15 cellular contexts compared by ENCODE assay signal in genomic region chr12:54051081-54051912, GRCh38. TPM values are rescaled to one million over a fixed set of nuclear protein-coding genes. Genes with fewer than 3 reads are reported as not detected.
DNase-seq lines count a peak whose midpoint lies in the region; ATAC-seq and TF ChIP-seq lines count a peak whose summit lies in the region.
"Had no signal": no experiment of that assay in that cellular context is flagged by ENCODE, and none has a peak within 500 bp of the region (broad histone marks: within the 10 kb centered on the region; RNA-seq: fewer than 3 reads in every experiment).

No MANE protein-coding gene starts in this region.

- H3K27ac Mint-ChIP-seq in CD8-positive, alpha-beta memory T cell: peak overlapping the region in 4 of 8 donors; percentile 28 to 47 (median 43)
- H3K27ac Mint-ChIP-seq in endodermal cell (no peak overlapping the region), nephron (peak overlapping the region; percentile 79 to 93 (median 90))
- H3K27ac Mint-ChIP-seq: T-cell had no signal

- H3K9me2 ChIP-seq in OCI-LY1 (ENCODE audit: low read depth, low read length): no peaks in the 10 kb centered on the region

- no peak overlapping the region for H3K4me3 ChIP-seq in CD8-positive, alpha-beta memory T cell (ENCODE audit: low read length)
- H3K4me3 ChIP-seq in OCI-LY1 (ENCODE audit: low read depth, low read length, poor library complexity, severe bottlenecking) (no peak overlapping the region), endodermal cell (ENCODE audit: low read length) (no peak overlapping the region), lower leg skin (ENCODE audit: low read depth, poor library complexity, severe bottlenecking) (no peak overlapping the region)
- H3K4me3 ChIP-seq: MG63 had no signal

- TF ChIP-seq POLR2A in lower leg skin (IDR thresholded peaks at IDR 0.05): no peak

- H3K27me3 ChIP-seq in CD8-positive, alpha-beta memory T cell (ENCODE audit: insufficient read depth, low read length, poor library complexity, severe bottlenecking): peaks cover 75% of the 10 kb centered on the region
- no peaks in the 10 kb centered on the region for H3K27me3 ChIP-seq in OCI-LY1 (ENCODE audit: insufficient read depth, low read length)
- H3K27me3 ChIP-seq in endodermal cell (ENCODE audit: control insufficient read depth, insufficient read depth, low read length, poor library complexity, severe bottlenecking): peaks cover 100% of the 10 kb centered on the region
- H3K27me3 ChIP-seq: MG63 had no signal

- H3K79me2 ChIP-seq in OCI-LY1 (ENCODE audit: insufficient read depth, low read length): no peaks in the 10 kb centered on the region

- DNase-seq in CD8-positive, alpha-beta memory T cell: no peak
- DNase-seq in endodermal cell: peak; percentile 65
- no peak for DNase-seq in lower leg skin (ENCODE audit: low spot score in 2 of 2)
- DNase-seq in activated CD4-positive, alpha-beta T cell treated with anti-CD3 and anti-CD28 coated beads, Interleukin-2, amount 50 U/mL, for 1 hour: no peak
- DNase-seq: central memory CD4-positive, alpha-beta T cell; MG63; OCI-M1; stimulated activated CD4-positive, alpha-beta T cell treated with anti-CD3 and anti-CD28 coated beads, Interleukin-2, amount 100 ng/mL, for 24 hours; T-cell had no signal

- H3K4me3 Mint-ChIP-seq in CD8-positive, alpha-beta memory T cell: peak overlapping the region in 4 of 7 donors; percentile 5 to 76 (median 62)
- H3K4me3 Mint-ChIP-seq in endodermal cell: no peak overlapping the region
- peak overlapping the region; percentile 62 to 83 (median 69) for H3K4me3 Mint-ChIP-seq in nephron

- H4K20me1 ChIP-seq in OCI-LY1 (ENCODE audit: insufficient read depth, low read length): no peaks in the 10 kb centered on the region

- intact Hi-C loops in lower leg skin (cut with DNase I; ENCODE audit: low total_unique reads): no loop called here

- POLR2A ChIA-PET in CD8-positive, alpha-beta memory T cell (lab: Charles Lee): no interaction called here

- WGBS in endodermal cell (ENCODE audit: insufficient coverage in 1 of 2, insufficient read length in 1 of 2), 2 experiments: 14 to 16% methylated on average over 4 to 11 of the region's 11 CpGs
- WGBS in lower leg skin, 2 donors: 41 to 51% methylated on average over 11 of the region's 11 CpGs

- peaks cover 54% of the 10 kb centered on the region for H3K4me1 ChIP-seq in CD8-positive, alpha-beta memory T cell (ENCODE audit: insufficient read depth, low read length)
- H3K4me1 ChIP-seq in OCI-LY1 (ENCODE audit: insufficient read depth, low read length, severe bottlenecking) (peaks cover 31% of the 10 kb centered on the region), endodermal cell (ENCODE audit: control insufficient read depth, insufficient read depth, low read length) (no peaks in the 10 kb centered on the region)

- peaks cover 32 to 66% (median 50%) of the 10 kb centered on the region in 3 donors for H3K4me1 Mint-ChIP-seq in CD8-positive, alpha-beta memory T cell
- H3K4me1 Mint-ChIP-seq in endodermal cell (peaks cover 7% of the 10 kb centered on the region), nephron (peaks cover 85% of the 10 kb centered on the region)

- H3K9ac ChIP-seq in OCI-LY1 (ENCODE audit: low read length) (no peak overlapping the region), endodermal cell (ENCODE audit: extremely low read depth, low read length, poor library complexity, severe bottlenecking) (no peak overlapping the region)

- H3K9me3 ChIP-seq in CD8-positive, alpha-beta memory T cell (ENCODE audit: low read length): no peaks in the 10 kb centered on the region
- H3K9me3 ChIP-seq in OCI-LY1 (ENCODE audit: low read length): no peaks in the 10 kb centered on the region
- no peaks in the 10 kb centered on the region for H3K9me3 ChIP-seq in endodermal cell (ENCODE audit: control insufficient read depth, low read length)
- H3K9me3 ChIP-seq: MG63 had no signal

- H3F3A ChIP-seq in OCI-LY1 (ENCODE audit: insufficient read depth, low read length): no peaks in the 10 kb centered on the region

- H3K27me3 Mint-ChIP-seq in CD8-positive, alpha-beta memory T cell: peaks cover 49 to 89% of the 10 kb centered on the region in 2 donors
- H3K27me3 Mint-ChIP-seq in endodermal cell (ENCODE audit: insufficient read depth): peaks cover 100% of the 10 kb centered on the region
- peaks cover 39% of the 10 kb centered on the region for H3K27me3 Mint-ChIP-seq in nephron (ENCODE audit: low read depth)

- H3K36me3 ChIP-seq in CD8-positive, alpha-beta memory T cell (ENCODE audit: insufficient read depth, low read length): no peaks in the 10 kb centered on the region
- H3K36me3 ChIP-seq in OCI-LY1 (ENCODE audit: insufficient read depth, low read length) (no peaks in the 10 kb centered on the region), endodermal cell (ENCODE audit: control insufficient read depth, insufficient read depth, low read length) (no peaks in the 10 kb centered on the region)
- H3K36me3 ChIP-seq: MG63 had no signal

- ATAC-seq in GM19328 (IDR thresholded peaks at IDR 0.05; ENCODE audit: unreplicated experiment) (no peak), GM18858 (IDR thresholded peaks at IDR 0.05; ENCODE audit: unreplicated experiment) (no peak)
- ATAC-seq: T-cell had no signal

- peak overlapping the region; percentile 81; the same call in 1 of the 2 replicates for H3K4me2 ChIP-seq in OCI-LY1 (ENCODE audit: low read length)

- no peak overlapping the region for H3K27ac ChIP-seq in CD8-positive, alpha-beta memory T cell (ENCODE audit: low read depth, low read length)
- H3K27ac ChIP-seq in OCI-LY1 (ENCODE audit: low read depth, low read length, poor library complexity, severe bottlenecking) (no peak overlapping the region), endodermal cell (ENCODE audit: low read depth, low read length) (no peak overlapping the region)
- H3K27ac ChIP-seq: epithelial cell of prostate had no signal

- H2AFZ ChIP-seq in OCI-LY1 (ENCODE audit: low read length): no peak overlapping the region

- H3K9me3 Mint-ChIP-seq in CD8-positive, alpha-beta memory T cell: no peaks in the 10 kb centered on the region
- H3K9me3 Mint-ChIP-seq in endodermal cell (no peaks in the 10 kb centered on the region), nephron (no peaks in the 10 kb centered on the region)
- H3K9me3 Mint-ChIP-seq: T-cell had no signal

- TF ChIP-seq CTCF in OCI-LY1 (IDR thresholded peaks at IDR 0.05; ENCODE audit: low read length) (no peak), endodermal cell (conservative IDR thresholded peaks at IDR 0.05) (no peak), nephron (IDR thresholded peaks at IDR 0.05; ENCODE audit: unreplicated experiment in 3 of 3) (no peak), lower leg skin (IDR thresholded peaks at IDR 0.05) (no peak)

- CTCF ChIA-PET in CD8-positive, alpha-beta memory T cell (lab: Charles Lee): interaction anchor here (1.0 to 1.3 kb wide), 2 partner anchors 150 to 153 kb away, joined by 3 read pairs; no protein-coding TSS in a partner anchor

- peaks cover 0 to 9% (median 0%) of the 10 kb centered on the region in 3 donors for H3K36me3 Mint-ChIP-seq in CD8-positive, alpha-beta memory T cell
- H3K36me3 Mint-ChIP-seq in endodermal cell (ENCODE audit: low read depth) (no peaks in the 10 kb centered on the region), nephron (ENCODE audit: low read depth) (peaks cover 23% of the 10 kb centered on the region)
- H3K36me3 Mint-ChIP-seq: T-cell had no signal

RNA-seq across cellular contexts. Expression of gene HOXC4, which starts 2.3 kb away (rescaled TPM):
- total RNA-seq in CD8-positive, alpha-beta memory T cell: 1 to 10 TPM; 1.3 to 1.4 TPM
- polyA plus RNA-seq in CD8-positive, alpha-beta memory T cell: 0.37 TPM
- total RNA-seq in endodermal cell (not detected), lower leg skin (1 to 10 TPM; 1.7 to 6.1 (median 3.2) TPM)
- 13.4 TPM for polyA plus RNA-seq in endodermal cell (2013, experiment 1 of 2)
- polyA plus RNA-seq in endodermal cell (2013, experiment 2 of 2): 10.3 TPM
- polyA plus RNA-seq: AG04450 had no signal

RNA-seq across cellular contexts. Expression of gene HOXC5, which starts 18.4 kb away (rescaled TPM):
- total RNA-seq in CD8-positive, alpha-beta memory T cell: not detected
- polyA plus RNA-seq in CD8-positive, alpha-beta memory T cell: not detected
- not detected for total RNA-seq in endodermal cell
- 0.82 TPM for polyA plus RNA-seq in endodermal cell (2013, experiment 1 of 2)
- polyA plus RNA-seq in endodermal cell (2013, experiment 2 of 2): 1.7 TPM
- 1 to 10 TPM in 1 of 4 donors, under 1 TPM in 2, not detected in 1; 0.58 to 2.2 (median 0.97) TPM for total RNA-seq in lower leg skin
- total RNA-seq: T-cell had no signal
- polyA plus RNA-seq: AG04450 had no signal

RNA-seq across cellular contexts. Expression of gene HOXC6, which starts 23.1 kb away (rescaled TPM):
- total RNA-seq in CD8-positive, alpha-beta memory T cell: not detected
- polyA plus RNA-seq in CD8-positive, alpha-beta memory T cell: not detected
- total RNA-seq in endodermal cell: not detected
- 16.8 TPM for polyA plus RNA-seq in endodermal cell (2013, experiment 1 of 2)
- 10.0 TPM for polyA plus RNA-seq in endodermal cell (2013, experiment 2 of 2)
- 1 to 10 TPM; 2.6 to 6.3 (median 3.7) TPM for total RNA-seq in lower leg skin
- total RNA-seq: T-cell had no signal

RNA-seq across cellular contexts. Expression of gene HOXC8, which starts 42.5 kb away (rescaled TPM):
- total RNA-seq in CD8-positive, alpha-beta memory T cell: not detected
- polyA plus RNA-seq in CD8-positive, alpha-beta memory T cell: not detected
- total RNA-seq in endodermal cell (not detected), lower leg skin (1 to 10 TPM; 1.0 to 2.2 (median 1.5) TPM)
- polyA plus RNA-seq in endodermal cell (2013, experiment 1 of 2): 3.3 TPM
- 1.6 TPM for polyA plus RNA-seq in endodermal cell (2013, experiment 2 of 2)
- total RNA-seq: T-cell had no signal

RNA-seq across cellular contexts. Expression of gene HOXC9, which starts 51.3 kb away (rescaled TPM):
- total RNA-seq in CD8-positive, alpha-beta memory T cell: not detected
- not detected for polyA plus RNA-seq in CD8-positive, alpha-beta memory T cell
- not detected for total RNA-seq in endodermal cell
- polyA plus RNA-seq in endodermal cell (2013, experiment 1 of 2): 5.5 TPM
- polyA plus RNA-seq in endodermal cell (2013, experiment 2 of 2): 6.4 TPM
- 10 to 100 TPM in 3 of 4 donors, 1 to 10 TPM in 1; 9.6 to 16.8 (median 11.7) TPM for total RNA-seq in lower leg skin
- total RNA-seq: T-cell had no signal
- polyA plus RNA-seq: AG04450 had no signal
